In the genomic region with DNA sequence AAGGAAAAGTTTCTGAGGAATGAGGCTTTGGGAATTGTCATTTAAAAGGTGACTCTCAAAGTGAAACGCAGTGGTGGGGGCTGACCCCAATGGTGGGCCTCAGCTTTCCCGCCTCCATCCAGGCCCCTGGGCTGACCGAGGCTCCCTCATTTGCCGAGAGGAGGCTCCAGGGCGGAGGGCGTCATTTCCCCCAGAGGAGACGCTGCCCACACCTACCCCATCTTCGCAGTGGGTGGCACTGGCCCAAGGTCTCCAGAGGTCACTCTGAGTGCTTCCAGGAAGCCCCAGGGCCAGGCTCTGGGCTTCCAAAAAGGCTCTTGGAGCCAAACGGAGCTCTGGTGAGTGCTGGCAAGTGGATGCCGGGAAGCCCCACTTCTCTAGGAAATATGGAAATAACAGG, we compare ENCODE assay signal across 7 cellular contexts. TPM values are rescaled to one million over a fixed set of nuclear protein-coding genes. Genes with fewer than 3 reads are reported as not detected.
"Had no signal": no experiment of that assay in that cellular context is flagged by ENCODE, and none has a peak within 500 bp of the region (broad histone marks: within the 10 kb centered on the region; RNA-seq: fewer than 3 reads in every experiment).

No MANE protein-coding gene starts in this region.

- H3K4me3 ChIP-seq: GM23338, HAP-1, K562 had no signal

- H3K4me1 ChIP-seq: HAP-1 had no signal

- H3K4me3 Mint-ChIP-seq: GM23338, HFFc6 had no signal

- ATAC-seq: GM23338, HCT116, K562 had no signal

- H3K27ac Mint-ChIP-seq: GM23338, HFFc6 had no signal

- H3K4me1 Mint-ChIP-seq: GM23338 had no signal

- H3K9me3 ChIP-seq: HAP-1 had no signal

- H3K36me3 ChIP-seq: HAP-1 had no signal

- DNase-seq: HFFc6, IMR-90 had no signal

RNA-seq across cellular contexts. Expression of gene TCERG1L, which starts 38.0 kb away (rescaled TPM):
- total RNA-seq: HT-29, IMR-90, K562 had no signal
- polyA plus RNA-seq: IMR-90, K562 had no signal
